ENCODE assay signal across 1 cellular context in the genomic region with DNA sequence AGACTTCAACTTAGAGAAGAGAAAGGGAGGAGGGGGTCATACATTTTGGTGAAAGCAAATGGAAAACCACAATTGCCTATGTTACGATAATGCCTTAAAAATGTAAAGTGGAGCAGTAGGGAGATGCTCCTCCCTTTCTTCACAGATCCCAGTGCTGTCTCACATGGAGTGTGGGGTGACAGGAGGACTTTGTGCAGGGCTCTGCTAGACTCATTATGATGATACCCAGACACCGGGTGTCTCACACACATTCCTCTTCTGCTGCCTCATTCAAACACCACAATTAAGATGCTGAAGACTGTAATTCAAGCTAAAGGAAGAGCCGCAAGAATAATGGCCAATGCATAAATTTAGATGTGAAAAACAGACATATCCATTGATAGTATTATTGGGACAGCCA.
TF ChIP-seq lines count a peak whose summit lies in the region.

No MANE protein-coding gene starts in this region.

TF ChIP-seq in HEK293, 187 proteins besides CTCF, POLR2A, EP300 and RAD21 (continued from another document):
- TF ChIP-seq, protein P1, sequence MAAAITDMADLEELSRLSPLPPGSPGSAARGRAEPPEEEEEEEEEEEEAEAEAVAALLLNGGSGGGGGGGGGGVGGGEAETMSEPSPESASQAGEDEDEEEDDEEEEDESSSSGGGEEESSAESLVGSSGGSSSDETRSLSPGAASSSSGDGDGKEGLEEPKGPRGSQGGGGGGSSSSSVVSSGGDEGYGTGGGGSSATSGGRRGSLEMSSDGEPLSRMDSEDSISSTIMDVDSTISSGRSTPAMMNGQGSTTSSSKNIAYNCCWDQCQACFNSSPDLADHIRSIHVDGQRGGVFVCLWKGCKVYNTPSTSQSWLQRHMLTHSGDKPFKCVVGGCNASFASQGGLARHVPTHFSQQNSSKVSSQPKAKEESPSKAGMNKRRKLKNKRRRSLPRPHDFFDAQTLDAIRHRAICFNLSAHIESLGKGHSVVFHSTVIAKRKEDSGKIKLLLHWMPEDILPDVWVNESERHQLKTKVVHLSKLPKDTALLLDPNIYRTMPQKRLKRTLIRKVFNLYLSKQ (tag by site-specific recombination; IDR thresholded peaks at IDR 0.05; ENCODE audit: borderline replicate concordance): no peak
- no peak for TF ChIP-seq ZSCAN30 (tag by site-specific recombination; IDR thresholded peaks at IDR 0.05)
- TF ChIP-seq ZNF175 (tag by site-specific recombination; IDR thresholded peaks at IDR 0.05): no peak
- TF ChIP-seq, protein P2, sequence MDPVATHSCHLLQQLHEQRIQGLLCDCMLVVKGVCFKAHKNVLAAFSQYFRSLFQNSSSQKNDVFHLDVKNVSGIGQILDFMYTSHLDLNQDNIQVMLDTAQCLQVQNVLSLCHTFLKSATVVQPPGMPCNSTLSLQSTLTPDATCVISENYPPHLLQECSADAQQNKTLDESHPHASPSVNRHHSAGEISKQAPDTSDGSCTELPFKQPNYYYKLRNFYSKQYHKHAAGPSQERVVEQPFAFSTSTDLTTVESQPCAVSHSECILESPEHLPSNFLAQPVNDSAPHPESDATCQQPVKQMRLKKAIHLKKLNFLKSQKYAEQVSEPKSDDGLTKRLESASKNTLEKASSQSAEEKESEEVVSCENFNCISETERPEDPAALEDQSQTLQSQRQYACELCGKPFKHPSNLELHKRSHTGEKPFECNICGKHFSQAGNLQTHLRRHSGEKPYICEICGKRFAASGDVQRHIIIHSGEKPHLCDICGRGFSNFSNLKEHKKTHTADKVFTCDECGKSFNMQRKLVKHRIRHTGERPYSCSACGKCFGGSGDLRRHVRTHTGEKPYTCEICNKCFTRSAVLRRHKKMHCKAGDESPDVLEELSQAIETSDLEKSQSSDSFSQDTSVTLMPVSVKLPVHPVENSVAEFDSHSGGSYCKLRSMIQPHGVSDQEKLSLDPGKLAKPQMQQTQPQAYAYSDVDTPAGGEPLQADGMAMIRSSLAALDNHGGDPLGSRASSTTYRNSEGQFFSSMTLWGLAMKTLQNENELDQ (tag by site-specific recombination; IDR thresholded peaks at IDR 0.05; ENCODE audit: low read depth): no peak
- TF ChIP-seq, protein P3, sequence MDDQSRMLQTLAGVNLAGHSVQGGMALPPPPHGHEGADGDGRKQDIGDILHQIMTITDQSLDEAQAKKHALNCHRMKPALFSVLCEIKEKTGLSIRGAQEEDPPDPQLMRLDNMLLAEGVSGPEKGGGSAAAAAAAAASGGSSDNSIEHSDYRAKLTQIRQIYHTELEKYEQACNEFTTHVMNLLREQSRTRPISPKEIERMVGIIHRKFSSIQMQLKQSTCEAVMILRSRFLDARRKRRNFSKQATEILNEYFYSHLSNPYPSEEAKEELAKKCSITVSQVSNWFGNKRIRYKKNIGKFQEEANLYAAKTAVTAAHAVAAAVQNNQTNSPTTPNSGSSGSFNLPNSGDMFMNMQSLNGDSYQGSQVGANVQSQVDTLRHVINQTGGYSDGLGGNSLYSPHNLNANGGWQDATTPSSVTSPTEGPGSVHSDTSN (CRISPR knock-in tag; IDR thresholded peaks at IDR 0.05): no peak
